ENCODE assay signal across 14 cellular contexts in genomic region chr16:4882261-4882632, GRCh38. TPM values are rescaled to one million over a fixed set of nuclear protein-coding genes. Genes with fewer than 3 reads are reported as not detected.
DNase-seq lines count a peak whose midpoint lies in the region; TF ChIP-seq lines count a peak whose summit lies in the region.
"Had no signal": no experiment of that assay in that cellular context is flagged by ENCODE, and none has a peak within 500 bp of the region (broad histone marks: within the 10 kb centered on the region; RNA-seq: fewer than 3 reads in every experiment).

No MANE protein-coding gene starts in this region.

- H3K27me3 Mint-ChIP-seq in mesothelial cell of epicardium (ENCODE audit: low read depth): no peaks in the 10 kb centered on the region
- H3K27me3 Mint-ChIP-seq in activated CD4-positive, alpha-beta T cell treated with anti-CD3 and anti-CD28 coated beads, Interleukin-2, amount 10 ng/mL, durations not matched to agents 24 days and 14 days: no peaks in the 10 kb centered on the region
- H3K27me3 Mint-ChIP-seq: activated naive CD8-positive, alpha-beta T cell treated with anti-CD3 and anti-CD28 coated beads, Interleukin-2, amount 50 U/mL, for 24 hours had no signal

- H3K4me1 Mint-ChIP-seq in mesothelial cell of epicardium: peaks cover 29% of the 10 kb centered on the region
- no peaks in the 10 kb centered on the region for H3K4me1 Mint-ChIP-seq in activated CD4-positive, alpha-beta T cell treated with anti-CD3 and anti-CD28 coated beads, Interleukin-2, amount 10 ng/mL, durations not matched to agents 24 days and 14 days
- H3K4me1 Mint-ChIP-seq: activated naive CD8-positive, alpha-beta T cell treated with anti-CD3 and anti-CD28 coated beads, Interleukin-2, amount 50 U/mL, for 24 hours had no signal

- peak overlapping the region; percentile 95 for H3K27ac Mint-ChIP-seq in mesothelial cell of epicardium
- H3K27ac Mint-ChIP-seq in activated CD4-positive, alpha-beta T cell treated with anti-CD3 and anti-CD28 coated beads, Interleukin-2, amount 10 ng/mL, durations not matched to agents 24 days and 14 days: no peak overlapping the region
- H3K27ac Mint-ChIP-seq: activated naive CD8-positive, alpha-beta T cell treated with anti-CD3 and anti-CD28 coated beads, Interleukin-2, amount 50 U/mL, for 24 hours had no signal

- intact Hi-C loops in activated CD4-positive, alpha-beta T cell treated with anti-CD3 and anti-CD28 coated beads, Interleukin-2, amount 10 ng/mL, durations not matched to agents 24 days and 14 days (cut with micrococcal nuclease): no loop called here

- H3K36me3 Mint-ChIP-seq in mesothelial cell of epicardium: peaks cover 47% of the 10 kb centered on the region
- H3K36me3 Mint-ChIP-seq in activated CD4-positive, alpha-beta T cell treated with anti-CD3 and anti-CD28 coated beads, Interleukin-2, amount 10 ng/mL, durations not matched to agents 24 days and 14 days (ENCODE audit: low read depth): peaks cover 55% of the 10 kb centered on the region

- H3K4me3 ChIP-seq in cardiac fibroblast (replicated peaks in 1 of 2; ENCODE audit: low read depth in 2 of 2, low read length in 2 of 2): no peak overlapping the region
- H3K4me3 ChIP-seq: sigmoid colon, testis had no signal

- TF ChIP-seq CTCF in cardiac fibroblast (IDR thresholded peaks at IDR 0.05; ENCODE audit: low read depth, low read length) (no peak), mesothelial cell of epicardium (IDR thresholded peaks at IDR 0.05; ENCODE audit: unreplicated experiment) (no peak)

- no peak for TF ChIP-seq EP300 in Ishikawa (IDR thresholded peaks at IDR 0.05; ENCODE audit: borderline replicate concordance)

- H3K9me3 Mint-ChIP-seq in mesothelial cell of epicardium: no peaks in the 10 kb centered on the region
- H3K9me3 Mint-ChIP-seq in activated CD4-positive, alpha-beta T cell treated with anti-CD3 and anti-CD28 coated beads, Interleukin-2, amount 10 ng/mL, durations not matched to agents 24 days and 14 days: no peaks in the 10 kb centered on the region
- H3K9me3 Mint-ChIP-seq: activated naive CD8-positive, alpha-beta T cell treated with anti-CD3 and anti-CD28 coated beads, Interleukin-2, amount 50 U/mL, for 24 hours had no signal

- TF ChIP-seq RAD21 in Ishikawa (IDR thresholded peaks at IDR 0.05; ENCODE audit: low read depth): no peak

- DNase-seq in DMS 273 (lab: John Stamatoyannopoulos, UW; ENCODE audit: unreplicated experiment) (peak; percentile 84), cardiac fibroblast (ENCODE audit: low read depth in 2 of 2) (peak; percentile 41 to 76), mesothelial cell of epicardium (ENCODE audit: low spot score in 2 of 2, unreplicated experiment in 2 of 2) (no peak), NCI-H524 treated with DMSO at 0.1 percent for 48 hours (lab: John Stamatoyannopoulos, UW) (no peak), C1 segment of cervical spinal cord (lab: John Stamatoyannopoulos, UW) (no peak), germinal center (ENCODE audit: low spot score) (no peak)
- DNase-seq in activated CD4-positive, alpha-beta T cell treated with anti-CD3 and anti-CD28 coated beads, Interleukin-2, amount 10 ng/mL, durations not matched to agents 24 days and 14 days: no peak
- DNase-seq: activated naive CD8-positive, alpha-beta T cell treated with anti-CD3 and anti-CD28 coated beads, Interleukin-2, amount 50 U/mL, for 24 hours; effector CD8-positive, alpha-beta T cell; H7; sigmoid colon had no signal

- no peak overlapping the region for H3K4me3 Mint-ChIP-seq in mesothelial cell of epicardium
- H3K4me3 Mint-ChIP-seq in activated CD4-positive, alpha-beta T cell treated with anti-CD3 and anti-CD28 coated beads, Interleukin-2, amount 10 ng/mL, durations not matched to agents 24 days and 14 days: no peak overlapping the region
- H3K4me3 Mint-ChIP-seq: activated naive CD8-positive, alpha-beta T cell treated with anti-CD3 and anti-CD28 coated beads, Interleukin-2, amount 50 U/mL, for 24 hours had no signal

TF ChIP-seq in Ishikawa, 13 proteins besides CTCF, POLR2A, EP300 and RAD21:
- TF ChIP-seq NFIC (IDR thresholded peaks at IDR 0.05) (peak; percentile 77), CREB1 (IDR thresholded peaks at IDR 0.05; ENCODE audit: low read depth) (no peak), TAF1 (IDR thresholded peaks at IDR 0.05; ENCODE audit: low read depth) (no peak)

RNA-seq across cellular contexts. Expression of gene UBN1, which starts 35.0 kb away (rescaled TPM):
- total RNA-seq in mesothelial cell of epicardium: 37.2 to 40.5 TPM (median 39.7 TPM) in 3 replicates
- 36.5 and 36.9 TPM in 2 replicates for total RNA-seq in activated CD4-positive, alpha-beta T cell treated with anti-CD3 and anti-CD28 coated beads, Interleukin-2, amount 10 ng/mL, durations not matched to agents 24 days and 14 days

RNA-seq across cellular contexts. Expression of gene GLYR1, which starts 35.2 kb away (rescaled TPM):
- 96.6 to 105 TPM (median 104 TPM) in 3 replicates for total RNA-seq in mesothelial cell of epicardium
- total RNA-seq in activated CD4-positive, alpha-beta T cell treated with anti-CD3 and anti-CD28 coated beads, Interleukin-2, amount 10 ng/mL, durations not matched to agents 24 days and 14 days: 109 and 119 TPM in 2 replicates

RNA-seq across cellular contexts. Expression of gene PPL, which starts 54.7 kb away (rescaled TPM):
- 36.0 to 37.1 TPM (median 36.8 TPM) in 3 replicates for total RNA-seq in mesothelial cell of epicardium
- total RNA-seq in activated CD4-positive, alpha-beta T cell treated with anti-CD3 and anti-CD28 coated beads, Interleukin-2, amount 10 ng/mL, durations not matched to agents 24 days and 14 days: not detected in 2 replicates
- total RNA-seq: OCI-LY7 had no signal

Comparison
In these comparisons a context has a peak if more than half of its experiments do, and no peak if none do; other contexts are left out.
1. DNase-seq: peak in DMS 273 (single experiment) and cardiac fibroblast (2 of 2); none in mesothelial cell of epicardium (0 of 2), NCI-H524 treated with DMSO at 0.1 percent for 48 hours (single experiment), C1 segment of cervical spinal cord (0 of 14), germinal center (single experiment) and activated CD4-positive, alpha-beta T cell treated with anti-CD3 and anti-CD28 coated beads, Interleukin-2, amount 10 ng/mL, durations not matched to agents 24 days and 14 days (single experiment).
2. RNA of gene PPL, which starts 54.7 kb away (total RNA-seq): 36.0 to 37.1 TPM in mesothelial cell of epicardium; not detected in activated CD4-positive, alpha-beta T cell treated with anti-CD3 and anti-CD28 coated beads, Interleukin-2, amount 10 ng/mL, durations not matched to agents 24 days and 14 days; every median in the first group is over 10 times any median in the second.